In genomic region chr6:117481926-117482239, GRCh38 we compare ENCODE assay signal across 8 cellular contexts. TPM values are rescaled to one million over a fixed set of nuclear protein-coding genes. Genes with fewer than 3 reads are reported as not detected.
DNase-seq lines count a peak whose midpoint lies in the region; ATAC-seq and TF ChIP-seq lines count a peak whose summit lies in the region.

No MANE protein-coding gene starts in this region.

- H3K36me3 ChIP-seq in OCI-LY3 (replicated peaks; ENCODE audit: low read depth, low read length) (no peaks in the 10 kb centered on the region), prostate gland (no peaks in the 10 kb centered on the region)

- peak overlapping the region; percentile 89 for H3K9ac ChIP-seq in OCI-LY3 (ENCODE audit: low read length)

- no peaks in the 10 kb centered on the region for H4K20me1 ChIP-seq in OCI-LY3 (ENCODE audit: insufficient read depth, low read length)

- WGBS in prostate gland: 25% methylated on average over 2 of the region's 2 CpGs

- peak overlapping the region; percentile 84 for H3K4me2 ChIP-seq in OCI-LY3 (ENCODE audit: low read length)

- CTCF ChIA-PET in HEK293T (lab: Yijun Ruan, JAX): no interaction called here

- intact Hi-C loops in prostate gland (cut with DNase I): no loop called here

- ATAC-seq in GM18861 (IDR thresholded peaks at IDR 0.05; ENCODE audit: unreplicated experiment): peak; percentile 0
- no peak for ATAC-seq in GM18870 (IDR thresholded peaks at IDR 0.05; ENCODE audit: unreplicated experiment)

- H3K79me2 ChIP-seq in OCI-LY3 (ENCODE audit: low read length): no peaks in the 10 kb centered on the region

- POLR2A ChIA-PET in HEK293T (lab: Yijun Ruan, JAX): interaction anchor here (1.1 kb wide), 1 partner anchor 121 kb away, joined by 6 read pairs; the partner anchor contains the start of gene GOPC

- no peaks in the 10 kb centered on the region for H3K27me3 ChIP-seq in OCI-LY3 (ENCODE audit: low read depth, low read length)
- H3K27me3 ChIP-seq in prostate gland (replicated peaks; ENCODE audit: insufficient read depth): no peaks in the 10 kb centered on the region

- H3K9me3 ChIP-seq in OCI-LY3 (ENCODE audit: insufficient read depth, low read length) (no peaks in the 10 kb centered on the region), prostate gland (no peaks in the 10 kb centered on the region)

- H3K4me3 ChIP-seq in OCI-LY3 (ENCODE audit: low read length): peak overlapping the region; percentile 98
- peak overlapping the region; percentile 49 to 64 for H3K4me3 ChIP-seq in prostate gland

- no peak for TF ChIP-seq CTCF in OCI-LY3 (IDR thresholded peaks at IDR 0.05; ENCODE audit: low read depth, low read length)
- no peak for TF ChIP-seq CTCF in prostate gland (IDR thresholded peaks at IDR 0.05)

- DNase-seq in epithelial cell of prostate (ENCODE audit: low read depth, low spot score) (no peak), prostate gland (ENCODE audit: low spot score) (no peak), AML-193 (lab: John Stamatoyannopoulos, UW) (no peak), HEK293T (ENCODE audit: extremely low spot score) (no peak), NCI-H1092 treated with DMSO at 0.1 percent for 48 hours (lab: John Stamatoyannopoulos, UW) (no peak)

- H2AFZ ChIP-seq in OCI-LY3 (ENCODE audit: low read depth, low read length): peak overlapping the region; percentile 81; the same call in 1 of the 2 replicates

- H3K4me1 ChIP-seq in OCI-LY3 (ENCODE audit: low read length) (peaks cover 27% of the 10 kb centered on the region), prostate gland (replicated peaks) (no peaks in the 10 kb centered on the region)

- no peak overlapping the region for H3K27ac ChIP-seq in OCI-LY3 (ENCODE audit: low read length)
- peak overlapping the region; percentile 74 for H3K27ac ChIP-seq in epithelial cell of prostate
- H3K27ac ChIP-seq in prostate gland: peak overlapping the region; percentile 71 to 74

- TF ChIP-seq POLR2A in prostate gland (IDR thresholded peaks at IDR 0.05): no peak

TF ChIP-seq in HEK293T, 16 proteins besides CTCF, POLR2A, EP300 and RAD21:
- no peak for TF ChIP-seq ARNT (IDR thresholded peaks at IDR 0.05)
- TF ChIP-seq CTBP1 (IDR thresholded peaks at IDR 0.05; ENCODE audit: borderline replicate concordance): no peak
- TF ChIP-seq BHLHE40 (IDR thresholded peaks at IDR 0.05; ENCODE audit: borderline replicate concordance): no peak
- TF ChIP-seq ZNF384 (IDR thresholded peaks at IDR 0.05): no peak
- no peak for TF ChIP-seq L3MBTL2 (conservative IDR thresholded peaks at IDR 0.05)
- no peak for TF ChIP-seq NFRKB (IDR thresholded peaks at IDR 0.05)
- no peak for TF ChIP-seq FOXA1 (IDR thresholded peaks at IDR 0.05)
- TF ChIP-seq HDGF (IDR thresholded peaks at IDR 0.05; ENCODE audit: borderline replicate concordance): no peak
- TF ChIP-seq SP1 (IDR thresholded peaks at IDR 0.05): no peak
- no peak for TF ChIP-seq LEF1 (IDR thresholded peaks at IDR 0.05; ENCODE audit: borderline replicate concordance)
- TF ChIP-seq SUZ12 (IDR thresholded peaks at IDR 0.05): no peak
- no peak for TF ChIP-seq TARDBP (IDR thresholded peaks at IDR 0.05)
- TF ChIP-seq ELF4 (IDR thresholded peaks at IDR 0.05): no peak
- no peak for TF ChIP-seq FOXK2 (IDR thresholded peaks at IDR 0.05)
- TF ChIP-seq, protein P1, sequence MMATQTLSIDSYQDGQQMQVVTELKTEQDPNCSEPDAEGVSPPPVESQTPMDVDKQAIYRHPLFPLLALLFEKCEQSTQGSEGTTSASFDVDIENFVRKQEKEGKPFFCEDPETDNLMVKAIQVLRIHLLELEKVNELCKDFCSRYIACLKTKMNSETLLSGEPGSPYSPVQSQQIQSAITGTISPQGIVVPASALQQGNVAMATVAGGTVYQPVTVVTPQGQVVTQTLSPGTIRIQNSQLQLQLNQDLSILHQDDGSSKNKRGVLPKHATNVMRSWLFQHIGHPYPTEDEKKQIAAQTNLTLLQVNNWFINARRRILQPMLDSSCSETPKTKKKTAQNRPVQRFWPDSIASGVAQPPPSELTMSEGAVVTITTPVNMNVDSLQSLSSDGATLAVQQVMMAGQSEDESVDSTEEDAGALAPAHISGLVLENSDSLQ (IDR thresholded peaks at IDR 0.05): no peak

RNA-seq across cellular contexts. Expression of gene DCBLD1, which starts 0.6 kb away (rescaled TPM):
- 10 to 100 TPM in 1 of 2 donors, 1 to 10 TPM in 1; 8.8 to 17.6 TPM for total RNA-seq in prostate gland

RNA-seq across cellular contexts. Expression of gene ROS1, which starts 56.1 kb away (rescaled TPM):
- total RNA-seq in prostate gland: under 1 TPM; 0.23 to 0.34 TPM
